Comparison of ENCODE assay signal across 23 cellular contexts in the genomic region with DNA sequence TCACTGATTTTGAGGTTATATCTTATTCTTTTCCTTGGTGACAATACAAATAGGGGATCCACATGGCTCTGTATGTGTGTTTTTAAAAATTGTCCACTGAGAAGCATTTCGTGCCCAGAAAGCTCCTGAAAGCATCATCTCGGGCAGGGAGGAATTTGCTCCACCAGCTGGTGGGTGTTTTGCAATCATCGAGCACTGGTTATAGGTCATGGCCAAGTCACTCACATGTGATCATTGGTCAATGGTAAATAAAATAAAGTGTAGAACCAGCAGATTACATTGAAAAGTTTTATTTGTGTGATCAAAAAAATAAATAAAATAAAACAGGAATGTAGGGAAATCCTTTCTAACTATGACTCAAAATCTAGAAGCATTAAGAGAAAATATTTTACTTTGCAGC. TPM values are rescaled to one million over a fixed set of nuclear protein-coding genes. Genes with fewer than 3 reads are reported as not detected.
DNase-seq lines count a peak whose midpoint lies in the region; ATAC-seq and TF ChIP-seq lines count a peak whose summit lies in the region.
"Had no signal": no experiment of that assay in that cellular context is flagged by ENCODE, and none has a peak within 500 bp of the region (broad histone marks: within the 10 kb centered on the region; RNA-seq: fewer than 3 reads in every experiment).

No MANE protein-coding gene starts in this region.

- no peak overlapping the region for H2BK20ac ChIP-seq in IMR-90 (ENCODE audit: low read depth, low read length)

- CTCF ChIA-PET in IMR-90 (lab: Yijun Ruan, JAX): interaction anchor here (0.9 kb wide), 1 partner anchor 193 kb away, joined by 3 read pairs; no protein-coding TSS in a partner anchor
- CTCF ChIA-PET in HEK293T (lab: Yijun Ruan, JAX): no interaction called here

- 0 out of 2 replicates have a peak overlapping the region, but pooled peaks have one; percentile 10 for H3K14ac ChIP-seq in IMR-90 (replicated peaks; ENCODE audit: low read depth, low read length)

- H3K23ac ChIP-seq in IMR-90 (ENCODE audit: low read depth, low read length): no peak overlapping the region

- no peak overlapping the region for H2BK120ac ChIP-seq in IMR-90 (ENCODE audit: low read depth, low read length)

- TF ChIP-seq RAD21 in IMR-90 (IDR thresholded peaks at IDR 0.05; ENCODE audit: low read length): no peak

- no peaks in the 10 kb centered on the region for H3K79me1 ChIP-seq in IMR-90 (ENCODE audit: low read depth in 1 of 2, low read length in 2 of 2)

- no peak overlapping the region for H2AFZ ChIP-seq in IMR-90 (replicated peaks; ENCODE audit: low read length, poor library complexity)
- no peak overlapping the region for H2AFZ ChIP-seq in MM.1S (ENCODE audit: low read length)
- H2AFZ ChIP-seq: GM23338 had no signal

- H3K27ac ChIP-seq in IMR-90 (ENCODE audit: insufficient read depth, low read length) (no peak overlapping the region), right lobe of liver (no peak overlapping the region), MM.1S (ENCODE audit: low read length) (no peak overlapping the region), WERI-Rb-1 (no peak overlapping the region)
- H3K27ac ChIP-seq: body of pancreas, left ventricle myocardium inferior, tibial artery had no signal

- POLR2A ChIA-PET in IMR-90 (lab: Charles Lee; ENCODE audit: unreplicated experiment) (no interaction called here), HEK293T (lab: Yijun Ruan, JAX) (no interaction called here)

- WGBS in IMR-90 (ENCODE audit: extremely low coverage in 2 of 2, insufficient read length in 1 of 2), 2 experiments: no CpG with 5 or more reads among the region's 3 CpGs
- 29% methylated on average over 3 of the region's 3 CpGs for WGBS in right lobe of liver (ENCODE audit: insufficient coverage, low coverage, low lambda C conversion rate, missing lambda C conversion rate)

- no peak overlapping the region for H3K9ac ChIP-seq in IMR-90 (ENCODE audit: low read depth, low read length)
- no peak overlapping the region for H3K9ac ChIP-seq in MM.1S (ENCODE audit: low read length)

- H3K18ac ChIP-seq in IMR-90 (ENCODE audit: low read depth, low read length): no peak overlapping the region

- intact Hi-C loops in IMR-90 (cut with micrococcal nuclease): loop anchor here (5.0 to 10.0 kb wide), 3 partner anchors 191 to 1068 kb away; no protein-coding TSS in a partner anchor
- intact Hi-C loops in right lobe of liver (cut with DNase I): loop anchor here in 1 of 2 donors (10.0 kb wide), 1 partner anchor 62 kb away; a partner anchor contains a TSS

- no peak overlapping the region for H2BK5ac ChIP-seq in IMR-90 (ENCODE audit: low read depth, low read length, poor library complexity, severe bottlenecking)

- peak; percentile 79 for DNase-seq in AG20443 (ENCODE audit: low spot score)
- peak; percentile 64 for DNase-seq in IMR-90
- DNase-seq in dedifferentiated amniotic fluid mesenchymal stem cell (ENCODE audit: extremely low spot score): peak; percentile 57
- DNase-seq in right lobe of liver: peak in 1 of 3 donors; percentile 36
- DNase-seq in HEK293T (ENCODE audit: extremely low spot score): no peak
- DNase-seq in MM.1S: no peak
- DNase-seq in WERI-Rb-1: no peak
- DNase-seq: BE2C; body of pancreas; Caco-2; glutamatergic neuron; left ventricle myocardium inferior; NCI-H1930; NCI-H446; NK-92 treated with Interleukin-12 subunit alpha and Interleukin-12 subunit beta, amount 100 ng/mL, for 24 hours; nucleus accumbens; retina; stimulated activated naive B cell treated with anti-CD40 and anti-IgM and Interleukin-4, amounts not matched to agents 10 μg/mL and 1 μg/mL and 100 μg/mL, for 72 hours had no signal

- H3K9me3 ChIP-seq in IMR-90 (ENCODE audit: control insufficient read depth, insufficient read depth, low read length) (no peaks in the 10 kb centered on the region), right lobe of liver (no peaks in the 10 kb centered on the region), MM.1S (replicated peaks; ENCODE audit: insufficient read depth, low read length) (no peaks in the 10 kb centered on the region), WERI-Rb-1 (ENCODE audit: severe bottlenecking) (no peaks in the 10 kb centered on the region)
- H3K9me3 ChIP-seq: BE2C, body of pancreas, Caco-2, left ventricle myocardium inferior, tibial artery had no signal

- H4K8ac ChIP-seq in IMR-90 (ENCODE audit: low read depth in 2 of 2, low read length in 2 of 2): no peak overlapping the region

- no peak overlapping the region for H3K4me3 ChIP-seq in IMR-90 (ENCODE audit: insufficient read depth, low read depth, low read length)
- no peak overlapping the region for H3K4me3 ChIP-seq in right lobe of liver
- H3K4me3 ChIP-seq in MM.1S (ENCODE audit: low read length): no peak overlapping the region
- H3K4me3 ChIP-seq in WERI-Rb-1 (ENCODE audit: low read depth, low read length): no peak overlapping the region
- H3K4me3 ChIP-seq: body of pancreas, GM23338, left ventricle myocardium inferior, tibial artery had no signal

- H3K4me1 ChIP-seq in IMR-90 (ENCODE audit: control insufficient read depth, insufficient read depth, low read length) (peaks cover 2% of the 10 kb centered on the region; the same call in 1 of the 2 replicates), right lobe of liver (no peaks in the 10 kb centered on the region), MM.1S (ENCODE audit: low read length) (no peaks in the 10 kb centered on the region)
- H3K4me1 ChIP-seq: BE2C, body of pancreas, left ventricle myocardium inferior, tibial artery had no signal

- no peak overlapping the region for H3K4ac ChIP-seq in IMR-90 (ENCODE audit: low read depth, low read length)

- no peak overlapping the region for H4K5ac ChIP-seq in IMR-90 (ENCODE audit: low read depth, low read length)

- H3K27me3 ChIP-seq in IMR-90 (ENCODE audit: control insufficient read depth, insufficient read depth, low read length) (no peaks in the 10 kb centered on the region), right lobe of liver (no peaks in the 10 kb centered on the region), MM.1S (replicated peaks; ENCODE audit: insufficient read depth, low read length) (0 out of 2 replicates have a peak, but pooled peaks cover 3% of the 10 kb centered on the region), WERI-Rb-1 (ENCODE audit: insufficient read depth, low read depth, severe bottlenecking) (no peaks in the 10 kb centered on the region)
- H3K27me3 ChIP-seq: body of pancreas, tibial artery had no signal

- in situ Hi-C loops in IMR-90 (cut with MboI; ENCODE audit: low sequenced_read_pairs): loop anchor here (10.0 kb wide), 1 partner anchor 362 kb away; no protein-coding TSS in a partner anchor

- H3K36me3 ChIP-seq in IMR-90 (ENCODE audit: control insufficient read depth, insufficient read depth, low read length) (no peaks in the 10 kb centered on the region), right lobe of liver (no peaks in the 10 kb centered on the region), MM.1S (replicated peaks; ENCODE audit: insufficient read depth, low read length) (no peaks in the 10 kb centered on the region), WERI-Rb-1 (no peaks in the 10 kb centered on the region)
- H3K36me3 ChIP-seq: BE2C, left ventricle myocardium inferior, tibial artery had no signal

- H4K20me1 ChIP-seq in IMR-90 (ENCODE audit: insufficient read depth, low read length): no peaks in the 10 kb centered on the region
- no peaks in the 10 kb centered on the region for H4K20me1 ChIP-seq in MM.1S (ENCODE audit: insufficient read depth, low read length)

- no TSS peak for BruUV-seq in IMR-90 (replicated peaks; lab: Mats Ljungman, UMichigan)

- no peak overlapping the region for H2BK15ac ChIP-seq in IMR-90 (ENCODE audit: low read depth, low read length)

- TF ChIP-seq POLR2A in IMR-90 (IDR thresholded peaks at IDR 0.05; ENCODE audit: low read depth, low read length): no peak
- TF ChIP-seq POLR2A in right lobe of liver (IDR thresholded peaks at IDR 0.05): no peak

- H3K9me1 ChIP-seq in IMR-90 (ENCODE audit: insufficient read depth, low read length): no peaks in the 10 kb centered on the region; the same call in 1 of the 2 replicates

- no peak overlapping the region for H2AK5ac ChIP-seq in IMR-90 (ENCODE audit: low read depth, low read length)

- H2AK9ac ChIP-seq in IMR-90 (replicated peaks; ENCODE audit: low read depth, low read length, poor library complexity): no peak overlapping the region

- H3K4me2 ChIP-seq in IMR-90 (ENCODE audit: low read depth, low read length) (no peak overlapping the region), MM.1S (ENCODE audit: low read depth, low read length) (no peak overlapping the region)
- H3K4me2 ChIP-seq: GM23338 had no signal

- no peak for TF ChIP-seq CTCF in IMR-90 (conservative IDR thresholded peaks at IDR 0.05; ENCODE audit: low read depth, low read length)
- no peak for TF ChIP-seq CTCF in right lobe of liver (IDR thresholded peaks at IDR 0.05)
- no peak for TF ChIP-seq CTCF in MM.1S (IDR thresholded peaks at IDR 0.05; ENCODE audit: low read length)
- TF ChIP-seq CTCF in WERI-Rb-1 (IDR thresholded peaks at IDR 0.05; ENCODE audit: low read depth, low read length): no peak

- H3K9me2 ChIP-seq in MM.1S (replicated peaks; ENCODE audit: insufficient read depth, low read length): no peaks in the 10 kb centered on the region

- H4K91ac ChIP-seq in IMR-90 (ENCODE audit: insufficient read depth, low read depth, low read length): no peak overlapping the region

- ATAC-seq in IMR-90 (ENCODE audit: low read depth) (peak; percentile 77), right lobe of liver (peak; percentile 64 to 86 (median 76)), GM21447 (IDR thresholded peaks at IDR 0.05; ENCODE audit: unreplicated experiment) (no peak)
- ATAC-seq: activated CD4-positive, CD25-positive, alpha-beta regulatory T cell treated with anti-CD3 and anti-CD28 coated beads, Interleukin-2, amount 50 U/mL, for 24 hours; activated naive CD4-positive, alpha-beta T cell treated with anti-CD3 and anti-CD28 coated beads, Interleukin-2, amount 50 U/mL, for 72 hours; body of pancreas; GM23338; stimulated activated naive B cell treated with anti-CD40 and anti-IgM and Interleukin-4, amounts not matched to agents 10 μg/mL and 1 μg/mL and 100 μg/mL, for 72 hours had no signal

- H3K56ac ChIP-seq in IMR-90 (ENCODE audit: extremely low read depth, insufficient read depth, low read length): no peak overlapping the region

- dilution Hi-C loops in IMR-90 (cut with HindIII; ENCODE audit: low sequenced_read_pairs, unreplicated experiment): no loop called here

- H3F3A ChIP-seq in MM.1S (ENCODE audit: insufficient read depth, low read length): no peaks in the 10 kb centered on the region

- H3K79me2 ChIP-seq in MM.1S (ENCODE audit: low read length): no peaks in the 10 kb centered on the region

TF ChIP-seq in IMR-90, 13 proteins besides CTCF, POLR2A, EP300 and RAD21:
- no peak for TF ChIP-seq RFX5 (IDR thresholded peaks at IDR 0.05; ENCODE audit: low read depth, low read length)
- peak; percentile 83 for TF ChIP-seq CEBPB (IDR thresholded peaks at IDR 0.05; ENCODE audit: low read depth, low read length)

RNA-seq across cellular contexts. Expression of a gene that starts 23.0 kb away (rescaled TPM):
- total RNA-seq in IMR-90 (2012; rRNA removed) (24.9 and 40.8 TPM in 2 replicates), right lobe of liver (10 to 100 TPM; 17.1 to 22.5 (median 21.0) TPM)
- 6.7 and 9.0 TPM in 2 replicates for polyA plus RNA-seq in IMR-90 (2012; rRNA removed)
- polyA plus RNA-seq in IMR-90 (2012; cell fraction: cytosol; rRNA removed): 0.88 and 3.8 TPM in 2 replicates
- 2.5 and 11.4 TPM in 2 replicates for polyA plus RNA-seq in IMR-90 (2012; cell fraction: nucleus; rRNA removed; ENCODE audit: low replicate concordance)

Comparison
In these comparisons a context has a peak if more than half of its experiments do, and no peak if none do; other contexts are left out.
1. DNase-seq: peak in AG20443 (single experiment), IMR-90 (single experiment) and dedifferentiated amniotic fluid mesenchymal stem cell (single experiment); none in HEK293T (single experiment), MM.1S (single experiment) and WERI-Rb-1 (single experiment).